1 cellular context compared by ENCODE assay signal in genomic region chr4:116066711-116067245, GRCh38.
TF ChIP-seq lines count a peak whose summit lies in the region.

No MANE protein-coding gene starts in this region.

TF ChIP-seq in H1, 55 proteins besides CTCF, POLR2A, EP300 and RAD21:
- TF ChIP-seq ATF3 (IDR thresholded peaks at IDR 0.05; ENCODE audit: insufficient read depth, low read depth, low read length) (no peak), CHD7 (IDR thresholded peaks at IDR 0.05; ENCODE audit: insufficient replicate concordance, low read length) (no peak), FOSL1 (IDR thresholded peaks at IDR 0.05; ENCODE audit: insufficient read depth, low read depth, low read length) (no peak)
